9 cellular contexts compared by ENCODE assay signal in genomic region chr16:23302045-23302956, GRCh38. TPM values are rescaled to one million over a fixed set of nuclear protein-coding genes. Genes with fewer than 3 reads are reported as not detected.
DNase-seq lines count a peak whose midpoint lies in the region; ATAC-seq and TF ChIP-seq lines count a peak whose summit lies in the region.
"Had no signal": no experiment of that assay in that cellular context is flagged by ENCODE, and none has a peak within 500 bp of the region (broad histone marks: within the 10 kb centered on the region; RNA-seq: fewer than 3 reads in every experiment).

SCNN1B (plus strand) TSS chr16:23302302; CDS start chr16:23348600, 46,298 bp downstream.

- H3K27ac ChIP-seq in endodermal cell (ENCODE audit: low read depth, low read length) (no peak within 1 kb of the TSS), trophoblast cell (ENCODE audit: low read depth, low read length) (no peak within 1 kb of the TSS)

- H3K4me1 ChIP-seq in endodermal cell (ENCODE audit: control insufficient read depth, insufficient read depth, low read length) (no peaks in the 10 kb centered on the region), trophoblast cell (ENCODE audit: control insufficient read depth in 1 of 2, insufficient read depth in 2 of 2, low read length in 2 of 2) (peaks cover 0 to 6% of the 10 kb centered on the region in 2 experiments)

- peak within 1 kb of the TSS; percentile 65 for H3K4me2 ChIP-seq in trophoblast cell (ENCODE audit: low read length)

- no peak within 1 kb of the TSS for H4K12ac ChIP-seq in trophoblast cell (ENCODE audit: low read depth, low read length)

- H3K4ac ChIP-seq in trophoblast cell (ENCODE audit: low read depth, low read length), result no peak within 1 kb of the TSS

- no peak within 1 kb of the TSS for H2BK5ac ChIP-seq in trophoblast cell (ENCODE audit: low read depth, low read length, poor library complexity)

- no peak within 1 kb of the TSS for H3K27ac Mint-ChIP-seq in endodermal cell

- H2BK12ac ChIP-seq in trophoblast cell (ENCODE audit: low read length), result no peak within 1 kb of the TSS

- no peak within 1 kb of the TSS for H4K91ac ChIP-seq in trophoblast cell (ENCODE audit: low read depth, low read length)

- H3K9me3 ChIP-seq in endodermal cell (ENCODE audit: control insufficient read depth, low read length) (no peaks in the 10 kb centered on the region), trophoblast cell (ENCODE audit: insufficient read depth, low read depth, low read length) (peaks cover 4% of the 10 kb centered on the region)

- no peak within 1 kb of the TSS for H2AFZ ChIP-seq in trophoblast cell (ENCODE audit: insufficient read depth, low read length, poor library complexity)

- H3K23ac ChIP-seq in trophoblast cell (ENCODE audit: low read length), result no peak within 1 kb of the TSS

- no peaks in the 10 kb centered on the region for H3K79me1 ChIP-seq in trophoblast cell (ENCODE audit: low read length)

- H3K36me3 Mint-ChIP-seq in endodermal cell (ENCODE audit: low read depth), result no peaks in the 10 kb centered on the region

- no peak within 1 kb of the TSS for H4K8ac ChIP-seq in trophoblast cell (ENCODE audit: low read depth, low read length)

- no peak within 1 kb of the TSS for H3K14ac ChIP-seq in trophoblast cell (ENCODE audit: low read length)

- H3K36me3 ChIP-seq in endodermal cell (ENCODE audit: control insufficient read depth, insufficient read depth, low read length) (no peaks in the 10 kb centered on the region), trophoblast cell (ENCODE audit: control insufficient read depth in 1 of 2, insufficient read depth in 2 of 2, low read length in 2 of 2) (no peaks in the 10 kb centered on the region)

- peaks cover 6% of the 10 kb centered on the region for H3K4me1 Mint-ChIP-seq in endodermal cell

- no peak within 1 kb of the TSS for H3K9ac ChIP-seq in endodermal cell (ENCODE audit: extremely low read depth, low read length, poor library complexity, severe bottlenecking)
- no peak within 1 kb of the TSS for H3K9ac ChIP-seq in trophoblast cell (ENCODE audit: low read length)

- H3K18ac ChIP-seq in trophoblast cell (ENCODE audit: low read length), result no peak within 1 kb of the TSS

- no peaks in the 10 kb centered on the region for H3K79me2 ChIP-seq in trophoblast cell (ENCODE audit: control insufficient read depth, insufficient read depth, low read length, poor library complexity)

- no peaks in the 10 kb centered on the region for H3K9me3 Mint-ChIP-seq in endodermal cell

- peak within 1 kb of the TSS; percentile 69 for H3K4me3 Mint-ChIP-seq in endodermal cell

- no peak within 1 kb of the TSS for H2BK120ac ChIP-seq in trophoblast cell (ENCODE audit: insufficient read depth, low read length, poor library complexity)

- H3K4me3 ChIP-seq in GM12864 (ENCODE audit: low read depth, low read length) (peak within 1 kb of the TSS; percentile 48), endodermal cell (ENCODE audit: low read length) (peak within 1 kb of the TSS; percentile 77), trophoblast cell (ENCODE audit: low read depth, low read length) (no peak within 1 kb of the TSS)

- TF ChIP-seq CTCF in GM12864 (IDR thresholded peaks at IDR 0.05; ENCODE audit: low read depth, low read length, missing control alignments) (no peak), endodermal cell (conservative IDR thresholded peaks at IDR 0.05) (no peak), omental fat pad (IDR thresholded peaks at IDR 0.05) (no peak)

- DNase-seq in GM12864 (ENCODE audit: low read depth), result no peak
- DNase-seq in NCI-H1417 treated with DMSO at 0.1 percent for 48 hours (lab: John Stamatoyannopoulos, UW), result peak; percentile 10
- peak; percentile 78 for DNase-seq in endodermal cell
- DNase-seq in trophoblast cell, result peak in 1 of 2 donors; percentile 29
- DNase-seq in omental fat pad (ENCODE audit: low spot score), result no peak

- no peak within 1 kb of the TSS for H2AK5ac ChIP-seq in trophoblast cell (ENCODE audit: low read length)

- H3K27me3 Mint-ChIP-seq in endodermal cell (ENCODE audit: insufficient read depth), result peaks cover 53% of the 10 kb centered on the region

- H3K27me3 ChIP-seq in endodermal cell (ENCODE audit: control insufficient read depth, insufficient read depth, low read length, poor library complexity, severe bottlenecking) (peaks cover 49% of the 10 kb centered on the region), trophoblast cell (ENCODE audit: insufficient read depth, low read length) (peaks cover 20% of the 10 kb centered on the region)

- no peak for ATAC-seq in omental fat pad (ENCODE audit: low FRiP score)
- no peak for ATAC-seq in GM21576 (IDR thresholded peaks at IDR 0.05; ENCODE audit: unreplicated experiment)
- no peak for ATAC-seq in GM18519 (IDR thresholded peaks at IDR 0.05; ENCODE audit: low FRiP score, unreplicated experiment)
- no peak for ATAC-seq in GM18502 (IDR thresholded peaks at IDR 0.05; ENCODE audit: poor library complexity, unreplicated experiment)

- WGBS in endodermal cell (ENCODE audit: insufficient coverage in 1 of 2, insufficient read length in 1 of 2), 2 experiments, result 3 to 9% methylated on average over 16 to 81 of the region's 81 CpGs
- WGBS in trophoblast cell (ENCODE audit: extremely low coverage, insufficient coverage, insufficient read length), result no CpG with 5 or more reads among the region's 81 CpGs

RNA-seq across cellular contexts. Expression of gene SCNN1B, which starts in this region (rescaled TPM):
- total RNA-seq in endodermal cell, result not detected
- not detected for polyA plus RNA-seq in endodermal cell (2013, experiment 1 of 2)
- 0.58 TPM for polyA plus RNA-seq in endodermal cell (2013, experiment 2 of 2)
- not detected in 2 replicates for polyA plus RNA-seq in trophoblast cell (2013)
- 10 to 100 TPM in 1 of 4 donors, 1 to 10 TPM in 3; 1.6 to 17.7 (median 3.6) TPM for total RNA-seq in omental fat pad
- total RNA-seq: renal cortical epithelial cell had no signal

Comparison
In these comparisons a context has a peak if more than half of its experiments do, and no peak if none do; other contexts are left out.
1. Peak in DNase-seq and H3K4me3 ChIP-seq in endodermal cell; RNA of the gene not detected or under 1 TPM.